8 cellular contexts compared by ENCODE assay signal in the genomic region with DNA sequence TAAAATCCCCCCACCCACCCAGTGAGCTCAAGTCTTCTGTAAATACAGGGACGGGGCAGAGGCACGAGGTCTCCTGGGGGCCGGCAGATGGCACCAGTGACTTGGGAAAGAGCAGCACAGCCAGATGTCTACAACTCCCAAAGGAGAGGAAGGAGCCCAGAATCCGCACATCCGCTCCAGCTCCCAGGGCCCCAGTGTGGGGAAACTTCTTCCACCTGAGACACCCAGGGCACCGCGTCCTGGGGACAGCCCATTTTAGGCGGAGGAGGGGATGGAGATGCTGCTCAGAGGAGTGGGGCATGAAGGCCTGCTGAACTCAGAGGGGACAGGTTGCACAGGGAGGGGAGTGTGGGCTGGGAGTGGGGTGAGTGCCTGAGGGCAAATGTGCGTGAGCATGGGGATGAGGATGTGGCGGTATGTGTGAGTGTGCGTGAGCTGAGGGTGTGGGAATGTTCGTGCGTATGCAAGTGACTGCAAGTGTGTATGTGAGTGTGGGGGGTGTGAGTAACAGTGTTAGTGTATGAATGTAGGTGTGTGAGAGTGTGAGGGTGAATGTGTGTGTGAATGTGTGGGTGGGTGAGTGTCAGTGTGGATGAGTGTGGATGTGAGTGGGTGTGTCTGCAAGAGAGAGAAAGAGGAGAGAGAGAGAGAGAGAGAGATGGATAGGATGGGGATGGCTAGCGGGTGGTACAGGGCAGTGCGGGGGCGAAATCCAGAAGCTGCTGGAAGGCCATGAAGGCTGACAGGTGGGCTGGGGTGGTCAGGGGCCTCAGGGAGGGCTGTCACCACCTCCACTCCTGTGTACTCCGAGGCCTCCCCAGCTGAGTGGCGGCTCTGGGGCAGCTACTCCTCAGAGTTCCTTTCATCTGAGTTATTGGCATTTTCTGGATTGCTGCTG.
DNase-seq lines count a peak whose midpoint lies in the region; ATAC-seq and TF ChIP-seq lines count a peak whose summit lies in the region.

No MANE protein-coding gene starts in this region.

- no peaks in the 10 kb centered on the region for H3K9me3 Mint-ChIP-seq in nephron progenitor cell

- 53 to 59% (median 56%) methylated on average over 18 of the region's 18 CpGs for WGBS in ovary, 3 donors

- no peak overlapping the region for H3K4me3 Mint-ChIP-seq in nephron progenitor cell

- H3K27me3 Mint-ChIP-seq in nephron progenitor cell (ENCODE audit: low read depth, poor library complexity), result peaks cover 60% of the 10 kb centered on the region

- TF ChIP-seq EP300 in ovary (IDR thresholded peaks at IDR 0.05), result no peak

- no peak overlapping the region for H3K27ac Mint-ChIP-seq in nephron progenitor cell

- no peak for TF ChIP-seq POLR2A in ovary (IDR thresholded peaks at IDR 0.05)

- H3K27ac ChIP-seq in ovary, result no peak overlapping the region

- no peaks in the 10 kb centered on the region for H3K36me3 Mint-ChIP-seq in nephron progenitor cell (ENCODE audit: low read depth)

- peaks cover 2% of the 10 kb centered on the region for H3K27me3 ChIP-seq in ovary

- intact Hi-C loops in ovary (cut with DNase I), result no loop called here

- H3K36me3 ChIP-seq in ovary, result no peaks in the 10 kb centered on the region

- H3K4me1 ChIP-seq in ovary (ENCODE audit: insufficient read depth), result no peaks in the 10 kb centered on the region

- peak; percentile 69 for DNase-seq in AG08396 (ENCODE audit: low spot score)
- DNase-seq in NCI-H748 (lab: John Stamatoyannopoulos, UW; ENCODE audit: unreplicated experiment), result peak; percentile 64
- peak; percentile 72 for DNase-seq in dedifferentiated amniotic fluid mesenchymal stem cell (ENCODE audit: extremely low spot score)
- DNase-seq in nephron progenitor cell, result peak; percentile 66
- DNase-seq in GDM1 (lab: John Stamatoyannopoulos, UW), result no peak
- DNase-seq in ovary, result no peak

- H3K4me1 Mint-ChIP-seq in nephron progenitor cell, result peaks cover 15% of the 10 kb centered on the region

- H3K4me3 ChIP-seq in ovary, result no peak overlapping the region

- H3K9me3 ChIP-seq in ovary, result no peaks in the 10 kb centered on the region

- TF ChIP-seq CTCF in GM12873 (IDR thresholded peaks at IDR 0.05; ENCODE audit: insufficient read depth, low read depth, low read length, missing control alignments), result peak; percentile 35
- peak; percentile 46 for TF ChIP-seq CTCF in nephron progenitor cell (IDR thresholded peaks at IDR 0.05)
- TF ChIP-seq CTCF in ovary (IDR thresholded peaks at IDR 0.05), result no peak

- no peak for ATAC-seq in HG02798 (IDR thresholded peaks at IDR 0.05; ENCODE audit: poor library complexity, unreplicated experiment)

Comparison
In these comparisons a context has a peak if more than half of its experiments do, and no peak if none do; other contexts are left out.
1. DNase-seq: peak in AG08396 (single experiment), NCI-H748 (single experiment), dedifferentiated amniotic fluid mesenchymal stem cell (single experiment) and nephron progenitor cell (single experiment); none in GDM1 (single experiment) and ovary (0 of 5).
2. CTCF ChIP-seq: peak in GM12873 (single experiment) and nephron progenitor cell (single experiment); none in ovary (0 of 3).